ENCODE assay signal across 10 cellular contexts in genomic region chr6:155530219-155530834, GRCh38.
DNase-seq lines count a peak whose midpoint lies in the region; ATAC-seq, FAIRE-seq and TF ChIP-seq lines count a peak whose summit lies in the region.
"Had no signal": no experiment of that assay in that cellular context is flagged by ENCODE, and none has a peak within 500 bp of the region (broad histone marks: within the 10 kb centered on the region; RNA-seq: fewer than 3 reads in every experiment).

No MANE protein-coding gene starts in this region.

- DNase-seq in SIG-M5 treated with dmso at 0.1 percent for 504 hours (lab: John Stamatoyannopoulos, UW; ENCODE audit: unreplicated experiment) (peak; percentile 31), SIG-M5 (lab: John Stamatoyannopoulos, UW) (no peak), cortex of kidney (lab: John Stamatoyannopoulos, UW) (no peak)
- no peak for DNase-seq in activated CD8-positive, alpha-beta T cell treated with anti-CD3 and anti-CD28 coated beads, Interleukin-2, amount 10 ng/mL, durations not matched to agents 7 days and 5 days
- no peak for DNase-seq in stimulated activated naive CD4-positive, alpha-beta T cell treated with Interleukin-2 at 50 U/mL for 16 hours (lab: John Stamatoyannopoulos, UW)

- POLR2A ChIA-PET in activated CD8-positive, alpha-beta T cell treated with anti-CD3 and anti-CD28 coated beads, Interleukin-2, amount 10 ng/mL, durations not matched to agents 7 days and 5 days (lab: Charles Lee), result no interaction called here

- H3K27me3 Mint-ChIP-seq in activated CD8-positive, alpha-beta T cell treated with anti-CD3 and anti-CD28 coated beads, Interleukin-2, amount 10 ng/mL, durations not matched to agents 7 days and 5 days (ENCODE audit: low read depth), result no peaks in the 10 kb centered on the region
- H3K27me3 Mint-ChIP-seq: stimulated activated naive CD8-positive, alpha-beta T cell treated with anti-CD3 and anti-CD28 coated beads, Interleukin-15, Interleukin-2, amounts not matched to agents 100 ng/mL and 50 ng/mL, for 24 hours had no signal

- peak; percentile 68 for ATAC-seq in GM21367 (IDR thresholded peaks at IDR 0.05; ENCODE audit: unreplicated experiment)
- ATAC-seq in activated CD8-positive, alpha-beta T cell treated with anti-CD3 and anti-CD28 coated beads, Interleukin-2, amount 10 ng/mL, durations not matched to agents 7 days and 5 days, result no peak

- H3K4me3 Mint-ChIP-seq in activated CD8-positive, alpha-beta T cell treated with anti-CD3 and anti-CD28 coated beads, Interleukin-2, amount 10 ng/mL, durations not matched to agents 7 days and 5 days, result no peak overlapping the region
- H3K4me3 Mint-ChIP-seq: stimulated activated naive CD8-positive, alpha-beta T cell treated with anti-CD3 and anti-CD28 coated beads, Interleukin-15, Interleukin-2, amounts not matched to agents 100 ng/mL and 50 ng/mL, for 24 hours had no signal

- H3K36me3 Mint-ChIP-seq in activated CD8-positive, alpha-beta T cell treated with anti-CD3 and anti-CD28 coated beads, Interleukin-2, amount 10 ng/mL, durations not matched to agents 7 days and 5 days (ENCODE audit: low read depth), result no peaks in the 10 kb centered on the region

- peak overlapping the region; percentile 9 for H3K27ac Mint-ChIP-seq in activated CD8-positive, alpha-beta T cell treated with anti-CD3 and anti-CD28 coated beads, Interleukin-2, amount 10 ng/mL, durations not matched to agents 7 days and 5 days
- H3K27ac Mint-ChIP-seq: stimulated activated naive CD8-positive, alpha-beta T cell treated with anti-CD3 and anti-CD28 coated beads, Interleukin-15, Interleukin-2, amounts not matched to agents 100 ng/mL and 50 ng/mL, for 24 hours had no signal

- peak; percentile 72 for TF ChIP-seq CTCF in LNCAP (IDR thresholded peaks at IDR 0.05)

- peaks cover 8% of the 10 kb centered on the region for H3K4me1 Mint-ChIP-seq in activated CD8-positive, alpha-beta T cell treated with anti-CD3 and anti-CD28 coated beads, Interleukin-2, amount 10 ng/mL, durations not matched to agents 7 days and 5 days (ENCODE audit: low read depth)

- CTCF ChIA-PET in activated CD8-positive, alpha-beta T cell treated with anti-CD3 and anti-CD28 coated beads, Interleukin-2, amount 10 ng/mL, durations not matched to agents 7 days and 5 days (lab: Charles Lee), result interaction anchor here (2.2 kb wide), 1 partner anchor 215 kb away, joined by 6 read pairs; no protein-coding TSS in a partner anchor

- H3K9me3 Mint-ChIP-seq in activated CD8-positive, alpha-beta T cell treated with anti-CD3 and anti-CD28 coated beads, Interleukin-2, amount 10 ng/mL, durations not matched to agents 7 days and 5 days (ENCODE audit: insufficient read depth), result peaks cover 3% of the 10 kb centered on the region

- FAIRE-seq in islet of Langerhans (lab: Jason Lieb, UNC), result peak; percentile 99
- FAIRE-seq: colon had no signal
